ENCODE assay signal across 9 cellular contexts in genomic region chr16:27401768-27402568, GRCh38. TPM values are rescaled to one million over a fixed set of nuclear protein-coding genes. Genes with fewer than 3 reads are reported as not detected.
DNase-seq lines count a peak whose midpoint lies in the region; ATAC-seq and TF ChIP-seq lines count a peak whose summit lies in the region.
"Had no signal": no experiment of that assay in that cellular context is flagged by ENCODE, and none has a peak within 500 bp of the region (broad histone marks: within the 10 kb centered on the region; RNA-seq: fewer than 3 reads in every experiment).

TSS of gene IL21R (plus strand) at chr16:27402174. CDS start at chr16:27430072, 27,898 bp downstream.

- TF ChIP-seq CTCF in RWPE2 (IDR thresholded peaks at IDR 0.05; ENCODE audit: poor library complexity, severe bottlenecking) (no peak), right atrium auricular region (IDR thresholded peaks at IDR 0.05) (no peak)

- H3K27ac ChIP-seq in RWPE2 (ENCODE audit: poor library complexity, severe bottlenecking) (no peak within 1 kb of the TSS), right atrium auricular region (no peak within 1 kb of the TSS)
- H3K27ac ChIP-seq: neutrophil had no signal

- H3K4me1 ChIP-seq in RWPE2 (ENCODE audit: insufficient read depth, poor library complexity, severe bottlenecking) = no peaks in the 10 kb centered on the region
- H3K4me1 ChIP-seq in right atrium auricular region = peaks cover 0 to 22% of the 10 kb centered on the region in 2 donors

- peaks cover 7% of the 10 kb centered on the region for H3K27me3 ChIP-seq in RWPE2 (ENCODE audit: insufficient read depth, poor library complexity, severe bottlenecking)
- no peaks in the 10 kb centered on the region for H3K27me3 ChIP-seq in right atrium auricular region

- H3K36me3 ChIP-seq in RWPE2 (ENCODE audit: low read depth) (no peaks in the 10 kb centered on the region), right atrium auricular region (no peaks in the 10 kb centered on the region)
- H3K36me3 ChIP-seq: neutrophil had no signal

- no peak within 1 kb of the TSS for H3K4me3 ChIP-seq in RWPE2 (ENCODE audit: severe bottlenecking)
- no peak within 1 kb of the TSS for H3K4me3 ChIP-seq in right atrium auricular region

- DNase-seq in AG08396 (ENCODE audit: low spot score) = peak; percentile 74
- DNase-seq in RWPE2 (ENCODE audit: low spot score) = no peak
- DNase-seq in activated T-helper 9 cell treated with anti-CD3 and anti-CD28 coated beads, Interleukin-2, amount 50 U/mL, for 16 hours (ENCODE audit: low read depth) = peak; percentile 76
- DNase-seq in right atrium auricular region (ENCODE audit: low spot score) = peak; percentile 60
- DNase-seq in stimulated activated CD4-positive, alpha-beta T cell treated with anti-CD3 and anti-CD28 coated beads, TNF-alpha, amount 100 ng/mL, for 4 hours (ENCODE audit: low read depth in 3 of 3) = peak; percentile 69 to 80 (median 79)
- DNase-seq in NCI-H1436 treated with DMSO at 0.1 percent for 48 hours (lab: John Stamatoyannopoulos, UW) = no peak

- ATAC-seq in GM19025 (IDR thresholded peaks at IDR 0.05; ENCODE audit: low read depth, unreplicated experiment) (peak; percentile 53), HG03139 (IDR thresholded peaks at IDR 0.05; ENCODE audit: unreplicated experiment) (peak; percentile 49), RWPE2 (ENCODE audit: low read depth) (peak; percentile 62)

- H3K9me3 ChIP-seq in RWPE2 (ENCODE audit: severe bottlenecking) (no peaks in the 10 kb centered on the region), right atrium auricular region (peaks cover 0 to 2% of the 10 kb centered on the region in 2 donors)
- H3K9me3 ChIP-seq: neutrophil had no signal

RNA-seq across cellular contexts. Expression of gene IL21R, which starts in this region (rescaled TPM):
- 1 to 10 TPM in 1 of 2 donors, under 1 TPM in 1; 0.07 to 1.3 TPM for total RNA-seq in right atrium auricular region

Comparison
In these comparisons a context has a peak if more than half of its experiments do, and no peak if none do; other contexts are left out.
1. DNase-seq: peak in AG08396 (single experiment), activated T-helper 9 cell treated with anti-CD3 and anti-CD28 coated beads, Interleukin-2, amount 50 U/mL, for 16 hours (single experiment), right atrium auricular region (single experiment) and stimulated activated CD4-positive, alpha-beta T cell treated with anti-CD3 and anti-CD28 coated beads, TNF-alpha, amount 100 ng/mL, for 4 hours (3 of 3); none in RWPE2 (single experiment) and NCI-H1436 treated with DMSO at 0.1 percent for 48 hours (single experiment).
2. Peak in every context shown above with its lines, with median percentiles within 50 percentile points of each other: ATAC-seq.